In the genomic region with DNA sequence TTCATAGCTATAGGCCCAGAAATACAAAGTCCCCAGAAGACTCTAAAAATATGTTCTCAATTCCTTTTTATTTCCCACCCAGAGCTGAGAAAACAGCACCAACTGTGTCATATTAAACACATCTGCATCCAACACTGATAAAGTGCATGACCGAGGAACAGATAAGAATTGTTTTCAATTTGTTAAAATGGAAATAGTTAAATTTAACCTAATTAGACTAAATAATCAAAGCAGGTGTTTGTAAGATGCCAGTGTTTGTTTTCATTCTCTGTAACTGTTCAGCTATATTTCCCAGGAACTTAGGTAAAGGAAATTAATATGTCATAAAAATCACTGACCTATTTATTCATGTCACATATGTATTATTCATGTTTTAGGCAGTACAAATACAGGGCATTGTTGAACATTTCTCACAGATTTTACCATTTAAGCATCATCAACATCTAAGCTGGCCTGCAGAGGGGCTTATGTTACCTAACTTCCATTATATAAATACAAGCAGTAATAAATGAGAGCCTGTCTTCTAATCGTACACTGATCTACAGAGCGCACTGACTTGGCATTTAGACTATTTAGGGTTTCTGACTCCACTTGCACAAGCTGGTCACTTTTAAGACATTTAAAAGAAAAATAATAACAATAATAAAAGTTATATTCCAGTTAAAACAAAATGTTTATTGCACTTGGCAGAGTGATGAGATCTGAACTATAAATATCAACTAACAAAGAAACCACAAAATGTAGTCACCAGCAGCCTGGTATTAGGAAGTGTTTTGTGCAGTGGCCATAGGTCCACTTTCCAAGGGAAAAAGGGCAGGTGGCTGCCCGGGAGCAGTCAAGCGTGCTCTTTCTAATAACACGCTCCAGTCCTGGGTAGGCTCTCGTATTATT, we compare ENCODE assay signal across 9 cellular contexts.
DNase-seq lines count a peak whose midpoint lies in the region; ATAC-seq, FAIRE-seq and TF ChIP-seq lines count a peak whose summit lies in the region.
"Had no signal": no experiment of that assay in that cellular context is flagged by ENCODE, and none has a peak within 500 bp of the region (broad histone marks: within the 10 kb centered on the region; RNA-seq: fewer than 3 reads in every experiment).

No MANE protein-coding gene starts in this region.

- no peaks in the 10 kb centered on the region for H3K36me3 Mint-ChIP-seq in activated T-cell treated with anti-CD3 and anti-CD28 coated beads, Interleukin-2, amount 50 U/mL, for 72 hours (ENCODE audit: insufficient read depth in 2 of 2)
- H3K36me3 Mint-ChIP-seq in activated T-cell treated with anti-CD3 and anti-CD28 coated beads, Interleukin-2, amount 50 U/mL, for 4 hours (ENCODE audit: insufficient read depth): peaks cover 28% of the 10 kb centered on the region
- no peaks in the 10 kb centered on the region for H3K36me3 Mint-ChIP-seq in astrocyte (ENCODE audit: low read depth, unreplicated experiment)
- H3K36me3 Mint-ChIP-seq in T-helper 2 cell treated with Interferon-gamma antibody and Interleukin-4, amounts not matched to agents 5 μg/mL and 100 μg/mL, for 36 hours (ENCODE audit: low read depth): peaks cover 7% of the 10 kb centered on the region
- peaks cover 12% of the 10 kb centered on the region for H3K36me3 Mint-ChIP-seq in activated CD4-positive, alpha-beta T cell treated with anti-CD3 and anti-CD28 coated beads for 36 hours (ENCODE audit: low read depth)

- no peaks in the 10 kb centered on the region for H3K36me3 ChIP-seq in astrocyte (ENCODE audit: insufficient read depth, low read length)
- H3K36me3 ChIP-seq in left lung: no peaks in the 10 kb centered on the region
- no peaks in the 10 kb centered on the region for H3K36me3 ChIP-seq in uterus

- H3K27ac ChIP-seq in astrocyte (ENCODE audit: low read depth, low read length): no peak overlapping the region
- peak overlapping the region; percentile 10 to 44 for H3K27ac ChIP-seq in left lung
- H3K27ac ChIP-seq in uterus: peak overlapping the region; percentile 79 to 84

- ATAC-seq in activated T-cell treated with anti-CD3 and anti-CD28 coated beads, Interleukin-2, amount 50 U/mL, for 72 hours (replicated peaks in 1 of 2): no peak
- no peak for ATAC-seq in activated T-cell treated with anti-CD3 and anti-CD28 coated beads, Interleukin-2, amount 50 U/mL, for 4 hours
- ATAC-seq in left lung: peak; percentile 26
- ATAC-seq in activated CD4-positive, alpha-beta T cell treated with anti-CD3 and anti-CD28 coated beads for 36 hours: no peak

- peaks cover 3% of the 10 kb centered on the region for H4K20me1 ChIP-seq in astrocyte (ENCODE audit: insufficient read depth, low read length)

- peak overlapping the region; percentile 33 for H3K27ac Mint-ChIP-seq in activated T-cell treated with anti-CD3 and anti-CD28 coated beads, Interleukin-2, amount 50 U/mL, for 72 hours
- no peak overlapping the region for H3K27ac Mint-ChIP-seq in astrocyte (ENCODE audit: unreplicated experiment)
- no peak overlapping the region for H3K27ac Mint-ChIP-seq in T-helper 2 cell treated with Interferon-gamma antibody and Interleukin-4, amounts not matched to agents 5 μg/mL and 100 μg/mL, for 36 hours
- no peak overlapping the region for H3K27ac Mint-ChIP-seq in activated CD4-positive, alpha-beta T cell treated with anti-CD3 and anti-CD28 coated beads for 36 hours

- peaks cover 10% of the 10 kb centered on the region for H3K4me1 ChIP-seq in astrocyte (ENCODE audit: insufficient read depth, low read length)
- H3K4me1 ChIP-seq in left lung: peaks cover 5 to 33% of the 10 kb centered on the region in 2 donors
- peaks cover 0 to 15% of the 10 kb centered on the region in 2 donors for H3K4me1 ChIP-seq in uterus

- H3K9me3 ChIP-seq in astrocyte (ENCODE audit: insufficient read depth, low read depth, low read length): no peaks in the 10 kb centered on the region
- no peaks in the 10 kb centered on the region for H3K9me3 ChIP-seq in left lung
- H3K9me3 ChIP-seq in uterus: no peaks in the 10 kb centered on the region

- H3K9me3 Mint-ChIP-seq in activated T-cell treated with anti-CD3 and anti-CD28 coated beads, Interleukin-2, amount 50 U/mL, for 72 hours: no peaks in the 10 kb centered on the region
- H3K9me3 Mint-ChIP-seq in activated T-cell treated with anti-CD3 and anti-CD28 coated beads, Interleukin-2, amount 50 U/mL, for 4 hours: no peaks in the 10 kb centered on the region
- H3K9me3 Mint-ChIP-seq in astrocyte (ENCODE audit: unreplicated experiment): no peaks in the 10 kb centered on the region
- no peaks in the 10 kb centered on the region for H3K9me3 Mint-ChIP-seq in T-helper 2 cell treated with Interferon-gamma antibody and Interleukin-4, amounts not matched to agents 5 μg/mL and 100 μg/mL, for 36 hours
- H3K9me3 Mint-ChIP-seq in activated CD4-positive, alpha-beta T cell treated with anti-CD3 and anti-CD28 coated beads for 36 hours (ENCODE audit: low read depth): no peaks in the 10 kb centered on the region

- H3K79me2 ChIP-seq in astrocyte (ENCODE audit: insufficient read depth, low read length): no peaks in the 10 kb centered on the region

- TF ChIP-seq POLR2A in uterus (IDR thresholded peaks at IDR 0.05): no peak

- POLR2A ChIA-PET in activated CD4-positive, alpha-beta T cell treated with anti-CD3 and anti-CD28 coated beads for 36 hours (lab: Charles Lee): no interaction called here

- peak; percentile 5 for FAIRE-seq in astrocyte (lab: Jason Lieb, UNC)

- peaks cover 24% of the 10 kb centered on the region for H3K4me1 Mint-ChIP-seq in activated T-cell treated with anti-CD3 and anti-CD28 coated beads, Interleukin-2, amount 50 U/mL, for 72 hours (ENCODE audit: low read depth)
- peaks cover 13% of the 10 kb centered on the region for H3K4me1 Mint-ChIP-seq in activated T-cell treated with anti-CD3 and anti-CD28 coated beads, Interleukin-2, amount 50 U/mL, for 4 hours (ENCODE audit: low read depth)
- H3K4me1 Mint-ChIP-seq in astrocyte (ENCODE audit: low read depth, unreplicated experiment): peaks cover 14% of the 10 kb centered on the region
- peaks cover 11% of the 10 kb centered on the region for H3K4me1 Mint-ChIP-seq in T-helper 2 cell treated with Interferon-gamma antibody and Interleukin-4, amounts not matched to agents 5 μg/mL and 100 μg/mL, for 36 hours (ENCODE audit: low read depth)
- peaks cover 11% of the 10 kb centered on the region for H3K4me1 Mint-ChIP-seq in activated CD4-positive, alpha-beta T cell treated with anti-CD3 and anti-CD28 coated beads for 36 hours

- CTCF ChIA-PET in activated CD4-positive, alpha-beta T cell treated with anti-CD3 and anti-CD28 coated beads for 36 hours (lab: Charles Lee): interaction anchor here (0.6 kb wide), 1 partner anchor 431 kb away, joined by 3 read pairs; no protein-coding TSS in a partner anchor

- no peak overlapping the region for H3K9ac ChIP-seq in astrocyte (ENCODE audit: low read length)

- H3K27me3 ChIP-seq in astrocyte (ENCODE audit: insufficient read depth, low read length): no peaks in the 10 kb centered on the region
- H3K27me3 ChIP-seq in left lung: no peaks in the 10 kb centered on the region
- no peaks in the 10 kb centered on the region for H3K27me3 ChIP-seq in uterus

- H3K27me3 Mint-ChIP-seq in activated T-cell treated with anti-CD3 and anti-CD28 coated beads, Interleukin-2, amount 50 U/mL, for 72 hours (ENCODE audit: low read depth): no peaks in the 10 kb centered on the region
- no peaks in the 10 kb centered on the region for H3K27me3 Mint-ChIP-seq in activated T-cell treated with anti-CD3 and anti-CD28 coated beads, Interleukin-2, amount 50 U/mL, for 4 hours (ENCODE audit: low read depth)
- no peaks in the 10 kb centered on the region for H3K27me3 Mint-ChIP-seq in astrocyte (ENCODE audit: low read depth, unreplicated experiment)
- no peaks in the 10 kb centered on the region for H3K27me3 Mint-ChIP-seq in T-helper 2 cell treated with Interferon-gamma antibody and Interleukin-4, amounts not matched to agents 5 μg/mL and 100 μg/mL, for 36 hours (ENCODE audit: low read depth)
- H3K27me3 Mint-ChIP-seq in activated CD4-positive, alpha-beta T cell treated with anti-CD3 and anti-CD28 coated beads for 36 hours: no peaks in the 10 kb centered on the region

- intact Hi-C loops in left lung (cut with DNase I): no loop called here
- intact Hi-C loops in uterus (cut with DNase I; ENCODE audit: low total_unique reads): no loop called here
- intact Hi-C loops in activated CD4-positive, alpha-beta T cell treated with anti-CD3 and anti-CD28 coated beads for 36 hours (cut with DNase I, micrococcal nuclease): no loop called here

- TF ChIP-seq CTCF in astrocyte (IDR thresholded peaks at IDR 0.05; ENCODE audit: insufficient read depth, low read depth, low read length): no peak
- no peak for TF ChIP-seq CTCF in left lung (IDR thresholded peaks at IDR 0.05)
- TF ChIP-seq CTCF in uterus (IDR thresholded peaks at IDR 0.05): no peak

- H2AFZ ChIP-seq in astrocyte (ENCODE audit: low read depth, low read length): no peak overlapping the region

- H3K4me3 Mint-ChIP-seq in activated T-cell treated with anti-CD3 and anti-CD28 coated beads, Interleukin-2, amount 50 U/mL, for 72 hours: no peak overlapping the region
- no peak overlapping the region for H3K4me3 Mint-ChIP-seq in activated T-cell treated with anti-CD3 and anti-CD28 coated beads, Interleukin-2, amount 50 U/mL, for 4 hours
- H3K4me3 Mint-ChIP-seq in astrocyte (ENCODE audit: unreplicated experiment): no peak overlapping the region
- H3K4me3 Mint-ChIP-seq in T-helper 2 cell treated with Interferon-gamma antibody and Interleukin-4, amounts not matched to agents 5 μg/mL and 100 μg/mL, for 36 hours: no peak overlapping the region
- no peak overlapping the region for H3K4me3 Mint-ChIP-seq in activated CD4-positive, alpha-beta T cell treated with anti-CD3 and anti-CD28 coated beads for 36 hours

- no peak for DNase-seq in activated T-cell treated with anti-CD3 and anti-CD28 coated beads, Interleukin-2, amount 50 U/mL, for 72 hours
- DNase-seq in activated T-cell treated with anti-CD3 and anti-CD28 coated beads, Interleukin-2, amount 50 U/mL, for 4 hours: no peak
- DNase-seq in astrocyte (ENCODE audit: low read depth) (peak; percentile 81), left lung (no peak), uterus (no peak), HPDE6-E6E7 (ENCODE audit: extremely low spot score) (no peak)
- DNase-seq in T-helper 2 cell treated with Interferon-gamma antibody and Interleukin-4, amounts not matched to agents 5 μg/mL and 100 μg/mL, for 36 hours (ENCODE audit: low spot score): no peak
- DNase-seq in activated CD4-positive, alpha-beta T cell treated with anti-CD3 and anti-CD28 coated beads for 36 hours: no peak
- DNase-seq: Calu3 had no signal

- H3K4me2 ChIP-seq in astrocyte (ENCODE audit: low read length): peak overlapping the region; percentile 43

- H3K4me3 ChIP-seq in astrocyte (ENCODE audit: insufficient read depth, low read depth, low read length): no peak overlapping the region
- no peak overlapping the region for H3K4me3 ChIP-seq in left lung
- H3K4me3 ChIP-seq in uterus: no peak overlapping the region
